Comparison of ENCODE assay signal across 21 cellular contexts in the genomic region with DNA sequence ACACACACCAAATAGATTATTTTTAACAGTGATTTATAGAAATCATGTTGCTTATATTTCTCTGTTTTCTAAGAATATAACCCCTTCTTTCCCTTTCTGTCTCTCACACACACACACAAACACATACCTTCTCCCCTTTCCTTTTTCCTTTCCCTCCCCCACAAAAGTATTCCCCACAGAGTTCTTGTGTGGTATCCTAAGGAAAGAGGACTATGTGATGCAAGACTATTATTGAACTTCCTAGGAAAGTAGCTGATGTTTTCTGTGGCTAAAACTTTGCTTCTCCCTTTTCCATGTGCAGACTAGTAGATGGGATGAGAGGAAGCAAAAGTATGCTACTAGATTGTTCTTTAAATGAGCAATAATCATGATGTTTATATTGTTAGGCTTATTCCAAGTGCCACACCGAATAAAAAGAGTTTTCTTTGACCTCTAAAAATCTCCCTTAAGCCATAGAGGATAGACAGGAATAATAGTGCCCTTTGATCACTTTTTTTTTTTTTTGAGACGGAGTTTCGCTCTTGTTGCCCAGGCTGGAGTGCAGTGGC. TPM values are rescaled to one million over a fixed set of nuclear protein-coding genes. Genes with fewer than 3 reads are reported as not detected.
A peak's percentile ranks its signal among the peaks of the same experiment; 100 is the strongest.
DNase-seq lines count a peak whose midpoint lies in the region; ATAC-seq and TF ChIP-seq lines count a peak whose summit lies in the region.
"Had no signal": no experiment of that assay in that cellular context is flagged by ENCODE, and none has a peak within 500 bp of the region (broad histone marks: within the 10 kb centered on the region; RNA-seq: fewer than 3 reads in every experiment).

No MANE protein-coding gene starts in this region.

- no peak for TF ChIP-seq EP300 in gastroesophageal sphincter (IDR thresholded peaks at IDR 0.05)

- no peak overlapping the region for H3K4me3 ChIP-seq in gastroesophageal sphincter
- H3K4me3 ChIP-seq: MG63, ovary, testis had no signal

- TF ChIP-seq CTCF in HFFc6 (IDR thresholded peaks at IDR 0.05) (no peak), gastroesophageal sphincter (IDR thresholded peaks at IDR 0.05) (no peak), GM10248 (IDR thresholded peaks at IDR 0.05; ENCODE audit: control extremely low read depth, extremely low read depth, low read depth, missing control alignments) (no peak), omental fat pad (IDR thresholded peaks at IDR 0.05) (no peak)

- H3K4me1 ChIP-seq in gastroesophageal sphincter: peaks cover 0 to 71% (median 14%) of the 10 kb centered on the region in 3 donors
- H3K4me1 ChIP-seq: BE2C, testis had no signal

- CTCF ChIA-PET in GM10248 (lab: Yijun Ruan, JAX): interaction anchor here (1.3 kb wide), 1 partner anchor 10 kb away, joined by 3 read pairs; no protein-coding TSS in a partner anchor

- no peaks in the 10 kb centered on the region for H3K9me3 Mint-ChIP-seq in HFFc6
- H3K9me3 Mint-ChIP-seq: dendritic cell treated with granulocyte-macrophage colony-stimulating factor and Interleukin-4, amounts not matched to agents 40 ng/mL and 50 ng/mL, for 4 days; WTC11 had no signal

- no peaks in the 10 kb centered on the region for H3K9me3 ChIP-seq in gastroesophageal sphincter
- H3K9me3 ChIP-seq: BE2C, MG63, ovary, testis had no signal

- DNase-seq in HFFc6 (no peak), caudate nucleus (lab: John Stamatoyannopoulos, UW) (no peak), substantia nigra (lab: John Stamatoyannopoulos, UW) (no peak), GM10248 (ENCODE audit: extremely low spot score) (no peak), T-helper 9 cell (no peak), AML-193 (lab: John Stamatoyannopoulos, UW) (no peak), omental fat pad (ENCODE audit: low spot score) (no peak)
- DNase-seq: BE2C; erythroblast; GDM1; hypothalamus; kidney glomerular epithelial cell; MG63; NCI-H187; NCI-H446 treated with DMSO at 0.1 percent for 48 hours; ovary; stimulated activated CD4-positive, alpha-beta T cell treated with anti-CD3 and anti-CD28 coated beads, Interleukin-4, amount 100 ng/mL, for 24 hours; testis had no signal

- peak overlapping the region; percentile 27 for H3K27ac ChIP-seq in caudate nucleus (ENCODE audit: low read depth, low read length)
- peak overlapping the region; percentile 16 to 63 (median 46) for H3K27ac ChIP-seq in gastroesophageal sphincter
- H3K27ac ChIP-seq in substantia nigra (ENCODE audit: low read depth, low read length, poor library complexity, severe bottlenecking): peak overlapping the region; percentile 60
- H3K27ac ChIP-seq: ovary, testis had no signal

- H3K27me3 Mint-ChIP-seq in HFFc6 (ENCODE audit: insufficient read depth): no peaks in the 10 kb centered on the region
- H3K27me3 Mint-ChIP-seq: dendritic cell treated with granulocyte-macrophage colony-stimulating factor and Interleukin-4, amounts not matched to agents 40 ng/mL and 50 ng/mL, for 4 days had no signal

- H3K27me3 ChIP-seq in gastroesophageal sphincter: no peaks in the 10 kb centered on the region
- H3K27me3 ChIP-seq: BE2C, MG63, ovary, testis had no signal

- H3K4me1 Mint-ChIP-seq in HFFc6 (ENCODE audit: low read depth): peaks cover 50% of the 10 kb centered on the region

- H3K4me3 Mint-ChIP-seq in HFFc6: no peak overlapping the region; the same call in 1 of the 2 replicates
- H3K4me3 Mint-ChIP-seq: dendritic cell treated with granulocyte-macrophage colony-stimulating factor and Interleukin-4, amounts not matched to agents 40 ng/mL and 50 ng/mL, for 4 days; WTC11 had no signal

- no peak for ATAC-seq in gastroesophageal sphincter
- ATAC-seq in omental fat pad (ENCODE audit: low FRiP score): no peak
- ATAC-seq: WTC11 had no signal

- 44 to 57% methylated on average over 2 to 3 of the region's 3 CpGs for WGBS in gastroesophageal sphincter (ENCODE audit: low coverage in 1 of 2), 2 donors

- POLR2A ChIA-PET in GM10248 (lab: Yijun Ruan, JAX): no interaction called here

- H3K36me3 Mint-ChIP-seq in HFFc6 (ENCODE audit: low read depth): peaks cover 35% of the 10 kb centered on the region
- H3K36me3 Mint-ChIP-seq: WTC11 had no signal

- no peak for TF ChIP-seq POLR2A in gastroesophageal sphincter (IDR thresholded peaks at IDR 0.05)

- H3K36me3 ChIP-seq in gastroesophageal sphincter: no peaks in the 10 kb centered on the region
- H3K36me3 ChIP-seq: BE2C, MG63, ovary had no signal

- H3K27ac Mint-ChIP-seq in HFFc6: peak overlapping the region; percentile 45
- H3K27ac Mint-ChIP-seq: dendritic cell treated with granulocyte-macrophage colony-stimulating factor and Interleukin-4, amounts not matched to agents 40 ng/mL and 50 ng/mL, for 4 days; WTC11 had no signal

RNA-seq across cellular contexts. Expression of a gene that starts 38.7 kb away (rescaled TPM):
- 10 to 100 TPM; 18.9 to 27.8 (median 22.8) TPM for total RNA-seq in HFFc6 (2021; fragmentation: NEBNext Ultra II Directional; extraction: Animal tissue kit (Norgen Biotek cat#: 25700))
- total RNA-seq in gastroesophageal sphincter: 10 to 100 TPM; 21.9 to 34.4 (median 27.4) TPM
- 10 to 100 TPM; 12.9 to 24.9 (median 17.4) TPM for total RNA-seq in omental fat pad
